ENCODE assay signal across 11 cellular contexts in the genomic region with DNA sequence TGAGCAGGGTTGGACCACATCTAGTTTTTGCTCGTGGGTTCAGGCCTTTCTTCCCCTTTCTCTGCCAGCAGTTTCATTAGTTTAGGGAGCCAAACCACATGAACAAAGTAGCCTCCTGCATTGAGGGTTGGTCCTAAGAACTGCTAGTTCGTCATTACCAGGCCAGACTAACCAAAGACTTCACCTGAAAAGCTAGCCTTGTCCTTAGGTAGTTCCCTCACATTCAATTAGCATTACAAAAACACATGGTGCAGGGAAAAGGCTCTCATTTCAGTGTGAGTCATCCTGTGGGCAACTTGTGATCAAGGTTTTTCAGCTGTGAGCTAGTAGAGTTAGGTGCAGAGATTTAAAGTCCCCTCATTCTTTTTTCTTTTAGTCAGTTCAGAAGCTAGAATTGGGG.
A peak's percentile ranks its signal among the peaks of the same experiment; 100 is the strongest.
DNase-seq lines count a peak whose midpoint lies in the region; ATAC-seq, FAIRE-seq and TF ChIP-seq lines count a peak whose summit lies in the region.
"Had no signal": no experiment of that assay in that cellular context is flagged by ENCODE, and none has a peak within 500 bp of the region (broad histone marks: within the 10 kb centered on the region; RNA-seq: fewer than 3 reads in every experiment).

No MANE protein-coding gene starts in this region.

- H3K79me1 ChIP-seq in trophoblast cell (ENCODE audit: low read length) = no peaks in the 10 kb centered on the region

- H3K9ac ChIP-seq in GM23248 (no peak overlapping the region), PC-3 (ENCODE audit: low read length) (no peak overlapping the region), endothelial cell of umbilical vein (replicated peaks; ENCODE audit: extremely low read depth, insufficient read depth, low read length) (no peak overlapping the region), trophoblast cell (ENCODE audit: low read length) (no peak overlapping the region)

- dilution Hi-C loops in endothelial cell of umbilical vein (cut with MboI; ENCODE audit: extremely low pct_ligation_motif_present, low sequenced_read_pairs) = no loop called here

- H3K4ac ChIP-seq in trophoblast cell (ENCODE audit: low read depth, low read length) = no peak overlapping the region

- peak overlapping the region; percentile 51 for H4K8ac ChIP-seq in trophoblast cell (ENCODE audit: low read depth, low read length)

- H3K4me3 ChIP-seq in GM23248 = no peak overlapping the region
- no peak overlapping the region for H3K4me3 ChIP-seq in PC-3 (ENCODE audit: low read length)
- H3K4me3 ChIP-seq in endothelial cell of umbilical vein (replicated peaks in 1 of 3; ENCODE audit: insufficient read depth in 1 of 3, low read depth in 1 of 3, low read length in 3 of 3) = no peak overlapping the region
- no peak overlapping the region for H3K4me3 ChIP-seq in trophoblast cell (ENCODE audit: low read depth, low read length)
- no peak overlapping the region for H3K4me3 ChIP-seq in Caco-2 (ENCODE audit: low read depth, low read length)
- H3K4me3 ChIP-seq: SJCRH30, suprapubic skin had no signal

- CTCF ChIA-PET in PC-3 (lab: Charles Lee) = no interaction called here
- CTCF ChIA-PET in endothelial cell of umbilical vein (lab: Charles Lee) = interaction anchor here (1.2 to 1.9 kb wide), 3 partner anchors 10 to 283 kb away, joined by 3 to 6 read pairs (median 4); no protein-coding TSS in a partner anchor
- CTCF ChIA-PET in Caco-2 (lab: Charles Lee) = no interaction called here

- H2BK12ac ChIP-seq in trophoblast cell (ENCODE audit: low read length) = no peak overlapping the region

- H4K20me1 ChIP-seq in GM23248 (ENCODE audit: insufficient read depth) (no peaks in the 10 kb centered on the region), PC-3 (ENCODE audit: low read length) (no peaks in the 10 kb centered on the region), endothelial cell of umbilical vein (replicated peaks; ENCODE audit: control insufficient read depth, extremely low read depth, insufficient read depth, low read length) (no peaks in the 10 kb centered on the region)

- no peaks in the 10 kb centered on the region for H3K36me3 ChIP-seq in GM23248 (ENCODE audit: low read depth)
- no peaks in the 10 kb centered on the region for H3K36me3 ChIP-seq in PC-3 (ENCODE audit: low read depth, low read length)
- H3K36me3 ChIP-seq in endothelial cell of umbilical vein (ENCODE audit: control insufficient read depth in 2 of 2, extremely low read depth in 1 of 2, insufficient read depth in 2 of 2, low read length in 2 of 2) = no peaks in the 10 kb centered on the region
- no peaks in the 10 kb centered on the region for H3K36me3 ChIP-seq in trophoblast cell (ENCODE audit: control insufficient read depth in 1 of 2, insufficient read depth in 2 of 2, low read length in 2 of 2)
- no peaks in the 10 kb centered on the region for H3K36me3 ChIP-seq in Caco-2 (ENCODE audit: control insufficient read depth, insufficient read depth, low read length)
- H3K36me3 ChIP-seq: SJCRH30, suprapubic skin had no signal

- H3K4me2 ChIP-seq in GM23248 (ENCODE audit: unreplicated experiment) = no peak overlapping the region
- H3K4me2 ChIP-seq in PC-3 (ENCODE audit: low read length) = no peak overlapping the region
- H3K4me2 ChIP-seq in endothelial cell of umbilical vein (ENCODE audit: insufficient read depth, low read length) = no peak overlapping the region
- H3K4me2 ChIP-seq in trophoblast cell (ENCODE audit: low read length) = no peak overlapping the region

- no peaks in the 10 kb centered on the region for H3K4me1 Mint-ChIP-seq in Caco-2 (ENCODE audit: low read depth, unreplicated experiment)

- H3K9me3 ChIP-seq in GM23248 (ENCODE audit: low read depth) = no peaks in the 10 kb centered on the region
- H3K9me3 ChIP-seq in PC-3 (ENCODE audit: low read length) = no peaks in the 10 kb centered on the region
- H3K9me3 ChIP-seq in endothelial cell of umbilical vein (replicated peaks; ENCODE audit: control insufficient read depth, insufficient read depth, low read length) = no peaks in the 10 kb centered on the region
- peaks cover 3% of the 10 kb centered on the region for H3K9me3 ChIP-seq in trophoblast cell (ENCODE audit: insufficient read depth, low read depth, low read length)
- H3K9me3 ChIP-seq in Caco-2 = no peaks in the 10 kb centered on the region
- H3K9me3 ChIP-seq: SJCRH30, suprapubic skin had no signal

- no peak overlapping the region for H4K91ac ChIP-seq in trophoblast cell (ENCODE audit: low read depth, low read length)

- POLR2A ChIA-PET in PC-3 (lab: Charles Lee; ENCODE audit: unreplicated experiment) (no interaction called here), endothelial cell of umbilical vein (lab: Charles Lee) (no interaction called here), Caco-2 (lab: Charles Lee) (no interaction called here)

- H3K36me3 Mint-ChIP-seq in Caco-2 (ENCODE audit: insufficient read depth, unreplicated experiment) = no peaks in the 10 kb centered on the region

- DNase-seq in GM23248 (peak; percentile 29), PC-3 (peak; percentile 61), endothelial cell of umbilical vein (ENCODE audit: low read depth, low spot score) (no peak), trophoblast cell (peak in 1 of 2 donors; percentile 31), UCSD-AML1 (lab: John Stamatoyannopoulos, UW; ENCODE audit: unreplicated experiment) (no peak), HTR-8/SVneo (ENCODE audit: insufficient read length, low spot score) (no peak), Caco-2 (no peak)
- no peak for DNase-seq in activated CD4-positive, alpha-beta T cell treated with anti-CD3 and anti-CD28 coated beads, Interleukin-2, amount 50 U/mL, for 1 hour
- DNase-seq: NCI-H526, SJCRH30 had no signal

- H2AFZ ChIP-seq in GM23248 (no peak overlapping the region), PC-3 (ENCODE audit: low read length) (peak overlapping the region; percentile 11; the same call in 1 of the 2 replicates), endothelial cell of umbilical vein (ENCODE audit: low read depth, low read length) (no peak overlapping the region), trophoblast cell (ENCODE audit: insufficient read depth, low read length, poor library complexity) (no peak overlapping the region)

- H2BK120ac ChIP-seq in trophoblast cell (ENCODE audit: insufficient read depth, low read length, poor library complexity) = no peak overlapping the region

- in situ Hi-C loops in GM23248 (cut with MboI) = no loop called here

- no peaks in the 10 kb centered on the region for H3K9me1 ChIP-seq in endothelial cell of umbilical vein (replicated peaks; ENCODE audit: control insufficient read depth, extremely low read depth, insufficient read depth, low read length)

- BruUV-seq in PC-3 (replicated peaks; lab: Mats Ljungman, UMichigan) = no TSS peak
- no TSS peak for BruUV-seq in endothelial cell of umbilical vein (replicated peaks; lab: Mats Ljungman, UMichigan)
- no TSS peak for BruUV-seq in Caco-2 (replicated peaks; lab: Mats Ljungman, UMichigan)

- no peak overlapping the region for H3K27ac ChIP-seq in GM23248
- H3K27ac ChIP-seq in PC-3 (ENCODE audit: low read length) = no peak overlapping the region
- H3K27ac ChIP-seq in endothelial cell of umbilical vein (ENCODE audit: insufficient read depth, low read depth, low read length) = no peak overlapping the region
- no peak overlapping the region for H3K27ac ChIP-seq in trophoblast cell (ENCODE audit: low read depth, low read length)
- H3K27ac ChIP-seq: SJCRH30, suprapubic skin had no signal

- no peaks in the 10 kb centered on the region for H3F3A ChIP-seq in GM23248 (ENCODE audit: insufficient read depth)
- H3F3A ChIP-seq in PC-3 (ENCODE audit: low read length, unreplicated experiment) = no peaks in the 10 kb centered on the region

- ATAC-seq in PC-3 = peak; percentile 35; the same call in 1 of the 2 replicates

- no peak overlapping the region for H3K18ac ChIP-seq in trophoblast cell (ENCODE audit: low read length)

- H3K9me3 Mint-ChIP-seq in Caco-2 (ENCODE audit: unreplicated experiment) = peaks cover 11% of the 10 kb centered on the region

- no peak overlapping the region for H3K23ac ChIP-seq in trophoblast cell (ENCODE audit: low read length)

- H3K9me2 ChIP-seq in GM23248 (ENCODE audit: insufficient read depth) = no peaks in the 10 kb centered on the region
- H3K9me2 ChIP-seq in PC-3 (replicated peaks; ENCODE audit: low read length) = no peaks in the 10 kb centered on the region

- FAIRE-seq in endothelial cell of umbilical vein (lab: Jason Lieb, UNC) = no peak
- no peak for FAIRE-seq in HTR-8/SVneo (lab: Jason Lieb, UNC)

- H3K79me2 ChIP-seq in GM23248 (ENCODE audit: insufficient read depth) (no peaks in the 10 kb centered on the region), PC-3 (ENCODE audit: low read length) (no peaks in the 10 kb centered on the region), endothelial cell of umbilical vein (ENCODE audit: control insufficient read depth, insufficient read depth, low read length) (no peaks in the 10 kb centered on the region), trophoblast cell (ENCODE audit: control insufficient read depth, insufficient read depth, low read length, poor library complexity) (no peaks in the 10 kb centered on the region)

- WGBS in GM23248 (ENCODE audit: low coverage in 1 of 2, low lambda C conversion rate in 2 of 2, missing lambda C conversion rate in 2 of 2), 2 experiments = 65 to 74% methylated on average over 2 of the region's 2 CpGs
- whole genome bisulfite sequencing in trophoblast cell (ENCODE audit: extremely low coverage, insufficient coverage, insufficient read length) = no CpG with 5 or more reads among the region's 2 CpGs

- intact Hi-C loops in PC-3 (cut with micrococcal nuclease) (loop anchor here (5.0 kb wide), 2 partner anchors 282 to 962 kb away; no protein-coding TSS in a partner anchor), endothelial cell of umbilical vein (cut with micrococcal nuclease) (loop anchor here (2.0 to 5.0 kb wide), 4 partner anchors 55 to 962 kb away; no protein-coding TSS in a partner anchor), Caco-2 (cut with micrococcal nuclease; ENCODE audit: unreplicated experiment) (no loop called here)

- TF ChIP-seq CTCF in PC-3 (conservative IDR thresholded peaks at IDR 0.05; ENCODE audit: low read depth, low read length) (no peak), endothelial cell of umbilical vein (IDR thresholded peaks at IDR 0.05; ENCODE audit: extremely low read depth in 1 of 2, insufficient read depth in 1 of 2, low read depth in 1 of 2, low read length in 2 of 2) (no peak), Caco-2 (IDR thresholded peaks at IDR 0.05; ENCODE audit: insufficient read depth in 1 of 2, low read depth in 1 of 2, low read length in 1 of 2, severe bottlenecking in 1 of 2, unreplicated experiment in 1 of 2) (no peak)

- no peak for TF ChIP-seq POLR2A in endothelial cell of umbilical vein (IDR thresholded peaks at IDR 0.05; ENCODE audit: low read depth, low read length)

- H3K27me3 ChIP-seq in GM23248 (replicated peaks; ENCODE audit: insufficient read depth) (no peaks in the 10 kb centered on the region), PC-3 (ENCODE audit: low read length) (no peaks in the 10 kb centered on the region), endothelial cell of umbilical vein (ENCODE audit: control insufficient read depth in 2 of 2, insufficient read depth in 2 of 2, low read length in 2 of 2) (no peaks in the 10 kb centered on the region), trophoblast cell (ENCODE audit: insufficient read depth, low read length) (no peaks in the 10 kb centered on the region), Caco-2 (replicated peaks; ENCODE audit: control insufficient read depth, insufficient read depth, low read length) (no peaks in the 10 kb centered on the region)
- H3K27me3 ChIP-seq: SJCRH30, suprapubic skin had no signal

- no peak overlapping the region for H2AK5ac ChIP-seq in trophoblast cell (ENCODE audit: low read length)

- H3K27ac Mint-ChIP-seq in Caco-2 (ENCODE audit: unreplicated experiment) = no peak overlapping the region

- no peak overlapping the region for H3K4me3 Mint-ChIP-seq in Caco-2 (ENCODE audit: unreplicated experiment)

- H2BK5ac ChIP-seq in trophoblast cell (ENCODE audit: low read depth, low read length, poor library complexity) = no peak overlapping the region

- H3K27me3 Mint-ChIP-seq in Caco-2 (ENCODE audit: insufficient read depth, unreplicated experiment) = no peaks in the 10 kb centered on the region

- no peak overlapping the region for H4K12ac ChIP-seq in trophoblast cell (ENCODE audit: low read depth, low read length)

- no peaks in the 10 kb centered on the region for H3K4me1 ChIP-seq in GM23248 (ENCODE audit: insufficient read depth)
- peaks cover 8% of the 10 kb centered on the region for H3K4me1 ChIP-seq in PC-3 (ENCODE audit: insufficient read depth, low read length)
- peaks cover 4% of the 10 kb centered on the region for H3K4me1 ChIP-seq in endothelial cell of umbilical vein (ENCODE audit: control insufficient read depth, extremely low read depth, insufficient read depth, low read length)
- H3K4me1 ChIP-seq in trophoblast cell (ENCODE audit: control insufficient read depth in 1 of 2, insufficient read depth in 2 of 2, low read length in 2 of 2) = peaks cover 0 to 2% of the 10 kb centered on the region in 2 experiments
- H3K4me1 ChIP-seq in Caco-2 = no peaks in the 10 kb centered on the region
- H3K4me1 ChIP-seq: suprapubic skin had no signal

- no peak overlapping the region for H3K14ac ChIP-seq in trophoblast cell (ENCODE audit: low read length)

Comparison
In these comparisons a context has a peak if more than half of its experiments do, and no peak if none do; other contexts are left out.
1. DNase-seq: peak in GM23248 (single experiment) and PC-3 (single experiment); none in endothelial cell of umbilical vein (single experiment), UCSD-AML1 (single experiment), HTR-8/SVneo (single experiment), Caco-2 (0 of 2) and activated CD4-positive, alpha-beta T cell treated with anti-CD3 and anti-CD28 coated beads, Interleukin-2, amount 50 U/mL, for 1 hour (single experiment).